Comparison of ENCODE assay signal across 9 cellular contexts in genomic region chr11:101862410-101863233, GRCh38. TPM values are rescaled to one million over a fixed set of nuclear protein-coding genes. Genes with fewer than 3 reads are reported as not detected.
DNase-seq lines count a peak whose midpoint lies in the region; ATAC-seq and TF ChIP-seq lines count a peak whose summit lies in the region.
"Had no signal": no experiment of that assay in that cellular context is flagged by ENCODE, and none has a peak within 500 bp of the region (broad histone marks: within the 10 kb centered on the region; RNA-seq: fewer than 3 reads in every experiment).

No MANE protein-coding gene starts in this region.

- no peaks in the 10 kb centered on the region for H3K27me3 ChIP-seq in MG63
- H3K27me3 ChIP-seq: heart left ventricle had no signal

- H3K36me3 ChIP-seq in MG63: no peaks in the 10 kb centered on the region
- H3K36me3 ChIP-seq: heart left ventricle had no signal

- ATAC-seq in GM19351 (IDR thresholded peaks at IDR 0.05; ENCODE audit: unreplicated experiment): no peak
- ATAC-seq in HG03571 (IDR thresholded peaks at IDR 0.05; ENCODE audit: unreplicated experiment): no peak

- H3K27ac ChIP-seq in coronary artery: no peak overlapping the region

- DNase-seq in DMS114 treated with DMSO at 0.1 percent for 48 hours (lab: John Stamatoyannopoulos, UW; ENCODE audit: unreplicated experiment) (peak; percentile 8), MG63 (peak; percentile 47), coronary artery (ENCODE audit: low spot score) (no peak), myocyte (ENCODE audit: low read depth) (peak; percentile 64), putamen (ENCODE audit: low spot score) (no peak)
- DNase-seq in activated naive CD4-positive, alpha-beta T cell (lab: John Stamatoyannopoulos, UW): no peak

- peak; percentile 26 for TF ChIP-seq CTCF in coronary artery (IDR thresholded peaks at IDR 0.05)

- H3K9me3 ChIP-seq in MG63: peaks cover 4% of the 10 kb centered on the region

- H3K4me3 ChIP-seq in MG63: no peak overlapping the region
- no peak overlapping the region for H3K4me3 ChIP-seq in coronary artery
- H3K4me3 ChIP-seq: heart left ventricle had no signal

RNA-seq across cellular contexts. Expression of gene CEP126, which starts 52.2 kb away (rescaled TPM):
- 0.35 and 0.40 TPM in 2 replicates for total RNA-seq in MG63 (2014; rRNA removed; shearing (Covaris generic); ENCODE audit: low replicate concordance)
- total RNA-seq in myocyte: 1.3 and 2.1 TPM in 2 replicates
- polyA plus RNA-seq in myocyte (2012): 1.9 TPM

RNA-seq across cellular contexts. Expression of gene ANGPTL5, which starts 53.7 kb away (rescaled TPM):
- total RNA-seq in MG63 (2014; rRNA removed; shearing (Covaris generic); ENCODE audit: low replicate concordance): 0.10 TPM in 1 of 2 replicates, not detected in the other
- not detected in 2 replicates for total RNA-seq in myocyte
- polyA plus RNA-seq in myocyte (2012): not detected

Comparison
In these comparisons a context has a peak if more than half of its experiments do, and no peak if none do; other contexts are left out.
1. DNase-seq: peak in DMS114 treated with DMSO at 0.1 percent for 48 hours (single experiment), MG63 (single experiment) and myocyte (single experiment); none in coronary artery (single experiment), putamen (single experiment) and activated naive CD4-positive, alpha-beta T cell (0 of 4).